8 cellular contexts compared by ENCODE assay signal in the genomic region with DNA sequence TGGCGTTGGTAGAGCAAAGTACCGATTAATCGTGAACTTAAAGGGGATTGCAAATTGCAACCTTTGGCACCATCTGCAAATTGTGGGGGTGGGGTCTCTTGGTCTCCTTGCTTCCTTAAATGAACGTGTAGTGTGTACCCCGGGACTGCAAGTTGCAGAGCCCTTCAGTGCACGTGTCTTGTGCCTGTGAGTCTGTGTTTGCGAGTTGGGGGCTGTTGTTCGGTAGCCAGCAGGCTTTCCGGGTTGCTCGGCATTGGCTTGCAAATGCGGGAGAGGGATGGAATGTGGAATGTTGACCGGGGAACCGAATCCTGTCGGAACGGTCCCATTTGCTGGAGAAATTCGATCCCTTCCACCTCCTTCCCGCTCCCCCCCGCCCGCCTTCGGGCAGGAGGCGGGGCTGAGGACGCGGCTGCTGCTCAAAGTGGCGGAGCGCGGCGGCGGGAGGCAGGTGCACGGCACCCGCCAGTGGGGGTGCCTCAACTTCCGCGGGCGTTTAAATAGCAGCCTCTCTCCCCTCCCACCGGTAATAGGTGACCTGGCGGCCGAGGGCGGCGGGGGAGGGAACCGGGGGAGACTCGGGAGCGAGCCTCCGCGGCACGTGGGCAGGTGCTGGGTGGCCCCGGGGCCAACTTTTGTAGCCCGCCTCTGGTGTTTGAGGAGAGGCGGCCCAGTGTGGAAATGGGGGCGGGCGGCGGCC. TPM values are rescaled to one million over a fixed set of nuclear protein-coding genes. Genes with fewer than 3 reads are reported as not detected.
DNase-seq lines count a peak whose midpoint lies in the region; ATAC-seq and TF ChIP-seq lines count a peak whose summit lies in the region.

No MANE protein-coding gene starts in this region.

- intact Hi-C loops in transverse colon (cut with DNase I; ENCODE audit: low total_unique reads): loop anchor here (10.0 kb wide), 1 partner anchor 356 kb away; no protein-coding TSS in a partner anchor

- H3K4me2 ChIP-seq in SU-DHL-6 (ENCODE audit: low read depth, low read length, poor library complexity, severe bottlenecking): peak overlapping the region; percentile 88
- H3K4me2 ChIP-seq in parathyroid adenoma (ENCODE audit: low read length): peak overlapping the region; percentile 76

- peak overlapping the region; percentile 97 for H3K27ac ChIP-seq in SU-DHL-6 (ENCODE audit: low read depth, low read length)
- H3K27ac ChIP-seq in cardiac muscle cell: peak overlapping the region; percentile 89
- H3K27ac ChIP-seq in parathyroid adenoma: peak overlapping the region; percentile 94
- peak overlapping the region; percentile 92 to 98 (median 96) for H3K27ac ChIP-seq in transverse colon

- H4K20me1 ChIP-seq in SU-DHL-6 (ENCODE audit: low read depth, low read length): no peaks in the 10 kb centered on the region

- H3K9ac ChIP-seq in SU-DHL-6 (ENCODE audit: low read length) (peak overlapping the region; percentile 96), parathyroid adenoma (no peak overlapping the region)

- H3K4me1 ChIP-seq in cardiac muscle cell (ENCODE audit: low read depth) (peaks cover 7% of the 10 kb centered on the region), parathyroid adenoma (no peaks in the 10 kb centered on the region), transverse colon (peaks cover 0 to 15% (median 9%) of the 10 kb centered on the region in 4 donors)

- H3K9me3 ChIP-seq in SU-DHL-6 (ENCODE audit: insufficient read depth, low read length): no peaks in the 10 kb centered on the region
- no peaks in the 10 kb centered on the region for H3K9me3 ChIP-seq in cardiac muscle cell (ENCODE audit: low read depth)
- no peaks in the 10 kb centered on the region for H3K9me3 ChIP-seq in parathyroid adenoma (ENCODE audit: control insufficient read depth, low read length)
- no peaks in the 10 kb centered on the region for H3K9me3 ChIP-seq in transverse colon

- H3K27me3 ChIP-seq in SU-DHL-6 (ENCODE audit: low read length): no peaks in the 10 kb centered on the region
- peaks cover 18% of the 10 kb centered on the region for H3K27me3 ChIP-seq in cardiac muscle cell
- H3K27me3 ChIP-seq in parathyroid adenoma (ENCODE audit: control insufficient read depth, insufficient read depth, low read length): no peaks in the 10 kb centered on the region
- H3K27me3 ChIP-seq in transverse colon: no peaks in the 10 kb centered on the region

- no peak for TF ChIP-seq EP300 in transverse colon (IDR thresholded peaks at IDR 0.05; ENCODE audit: low read depth)

- peaks cover 42% of the 10 kb centered on the region for H3K79me2 ChIP-seq in SU-DHL-6 (ENCODE audit: insufficient read depth, low read length)
- H3K79me2 ChIP-seq in parathyroid adenoma: peaks cover 3% of the 10 kb centered on the region

- DNase-seq in NCI-H1105 (lab: John Stamatoyannopoulos, UW) (peak; percentile 66), cardiac muscle cell (ENCODE audit: low read depth in 1 of 2, low spot score in 1 of 2) (peak; percentile 89 to 92), transverse colon (peak; percentile 85)
- DNase-seq in activated naive CD8-positive, alpha-beta T cell treated with anti-CD3 and anti-CD28 coated beads, Interleukin-2, amount 50 U/mL, for 24 hours: peak; percentile 80

- no peaks in the 10 kb centered on the region for H3K27me3 Mint-ChIP-seq in activated naive CD8-positive, alpha-beta T cell treated with anti-CD3 and anti-CD28 coated beads, Interleukin-2, amount 50 U/mL, for 24 hours

- peaks cover 34% of the 10 kb centered on the region for H3K4me1 Mint-ChIP-seq in activated naive CD8-positive, alpha-beta T cell treated with anti-CD3 and anti-CD28 coated beads, Interleukin-2, amount 50 U/mL, for 24 hours

- WGBS in transverse colon (ENCODE audit: low coverage in 1 of 2), 2 donors: 0% methylated on average over 3 to 41 of the region's 50 CpGs

- H3K27ac Mint-ChIP-seq in activated naive CD8-positive, alpha-beta T cell treated with anti-CD3 and anti-CD28 coated beads, Interleukin-2, amount 50 U/mL, for 24 hours: peak overlapping the region; percentile 99

- ATAC-seq in HG02642 (IDR thresholded peaks at IDR 0.05; ENCODE audit: poor library complexity, unreplicated experiment): peak; percentile 57
- peak; percentile 25 for ATAC-seq in activated naive CD8-positive, alpha-beta T cell treated with anti-CD3 and anti-CD28 coated beads, Interleukin-2, amount 50 U/mL, for 24 hours

- H3K4me3 Mint-ChIP-seq in activated naive CD8-positive, alpha-beta T cell treated with anti-CD3 and anti-CD28 coated beads, Interleukin-2, amount 50 U/mL, for 24 hours: peak overlapping the region; percentile 97

- H3F3A ChIP-seq in SU-DHL-6 (ENCODE audit: insufficient read depth): peaks cover 13% of the 10 kb centered on the region

- peak overlapping the region; percentile 79 for H3K4me3 ChIP-seq in SU-DHL-6 (ENCODE audit: insufficient read depth, low read length, poor library complexity, severe bottlenecking)
- H3K4me3 ChIP-seq in cardiac muscle cell: peak overlapping the region; percentile 94
- H3K4me3 ChIP-seq in parathyroid adenoma (ENCODE audit: low read depth, low read length): peak overlapping the region; percentile 97
- H3K4me3 ChIP-seq in transverse colon: peak overlapping the region; percentile 60 to 86 (median 74)

- H2AFZ ChIP-seq in SU-DHL-6 (ENCODE audit: low read depth, low read length, severe bottlenecking) (no peak overlapping the region), parathyroid adenoma (peak overlapping the region; percentile 79)

- peak; percentile 23 for TF ChIP-seq POLR2A in transverse colon (IDR thresholded peaks at IDR 0.05)

- TF ChIP-seq CTCF in GM12872 (IDR thresholded peaks at IDR 0.05; ENCODE audit: insufficient read depth, low read depth, low read length) (0 out of 3 replicates have a peak, but pooled peaks have one; percentile 11), SU-DHL-6 (IDR thresholded peaks at IDR 0.05; ENCODE audit: insufficient read depth, low read length, poor library complexity, severe bottlenecking) (no peak), cardiac muscle cell (IDR thresholded peaks at IDR 0.05; ENCODE audit: low read depth, low read length) (no peak), parathyroid adenoma (IDR thresholded peaks at IDR 0.05) (no peak), transverse colon (IDR thresholded peaks at IDR 0.05) (no peak)

- in situ Hi-C loops in transverse colon (cut with MboI; ENCODE audit: low pct_ligation_motif_present in 1 of 4, low pct_unique_long_range_greater_than_20kb in 1 of 4, low sequenced_read_pairs in 3 of 4): loop anchor here in 2 of 4 donors (25.0 kb wide), 4 partner anchors 224 to 524 kb away; a partner anchor contains a TSS

- peaks cover 7% of the 10 kb centered on the region for H3K36me3 Mint-ChIP-seq in activated naive CD8-positive, alpha-beta T cell treated with anti-CD3 and anti-CD28 coated beads, Interleukin-2, amount 50 U/mL, for 24 hours (ENCODE audit: low read depth)

- H3K36me3 ChIP-seq in SU-DHL-6 (ENCODE audit: low read length) (no peaks in the 10 kb centered on the region), cardiac muscle cell (no peaks in the 10 kb centered on the region), parathyroid adenoma (ENCODE audit: control insufficient read depth, insufficient read depth, low read length) (no peaks in the 10 kb centered on the region), transverse colon (no peaks in the 10 kb centered on the region)

- H3K9me3 Mint-ChIP-seq in activated naive CD8-positive, alpha-beta T cell treated with anti-CD3 and anti-CD28 coated beads, Interleukin-2, amount 50 U/mL, for 24 hours: no peaks in the 10 kb centered on the region

- H3K9me2 ChIP-seq in SU-DHL-6 (replicated peaks; ENCODE audit: insufficient read depth, low read length): no peaks in the 10 kb centered on the region

RNA-seq across cellular contexts. Expression of a gene that starts 1.5 kb away (rescaled TPM):
- total RNA-seq in cardiac muscle cell: 6.0 and 12.3 TPM in 2 replicates
- 7.1 and 11.5 TPM in 2 replicates for polyA plus RNA-seq in cardiac muscle cell
- 10 to 100 TPM in 3 of 4 donors, 1 to 10 TPM in 1; 7.8 to 15.9 (median 13.9) TPM for total RNA-seq in transverse colon

Comparison
In these comparisons a context has a peak if more than half of its experiments do, and no peak if none do; other contexts are left out.
1. Peak in every context shown above with its lines: DNase-seq, ATAC-seq, H3K4me3 ChIP-seq and H3K27ac ChIP-seq.